ENCODE assay signal across 30 cellular contexts in the genomic region with DNA sequence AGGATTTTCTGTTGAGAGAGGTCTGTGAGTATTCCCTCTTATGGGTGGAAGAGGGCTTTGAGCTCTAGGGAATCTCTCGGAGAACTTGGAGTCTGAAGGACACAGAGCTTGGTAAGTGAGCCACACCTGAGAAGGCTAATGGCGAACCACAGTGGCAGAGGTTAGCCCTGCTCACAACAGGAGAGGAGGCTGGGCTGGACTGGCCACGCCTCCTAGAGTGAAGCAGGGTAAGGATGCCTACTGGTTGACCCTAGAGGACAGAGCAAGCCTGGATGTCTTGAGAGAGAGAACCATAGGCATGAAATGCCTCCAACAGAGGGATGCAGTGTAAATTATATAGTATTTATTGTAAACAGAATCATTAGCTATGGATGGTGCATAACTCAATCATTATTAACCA.
"Had no signal": no experiment of that assay in that cellular context is flagged by ENCODE, and none has a peak within 500 bp of the region (broad histone marks: within the 10 kb centered on the region; RNA-seq: fewer than 3 reads in every experiment).

No MANE protein-coding gene starts in this region.

- H3K4me1 ChIP-seq: left ventricle myocardium inferior, pancreas, prostate gland, suprapubic skin, tibial artery, upper lobe of right lung had no signal

- H3K4me2 ChIP-seq: hepatocyte had no signal

- H3K4me3 Mint-ChIP-seq: immature natural killer cell; naive thymus-derived CD4-positive, alpha-beta T cell; nephron; neural crest cell; stimulated activated naive CD8-positive, alpha-beta T cell treated with anti-CD3 and anti-CD28 coated beads, Interleukin-15, Interleukin-2, amounts not matched to agents 100 ng/mL and 50 ng/mL, for 24 hours had no signal

- H3K27me3 ChIP-seq: hepatocyte, pancreas, suprapubic skin, tibial artery, upper lobe of right lung had no signal

- H3K27ac ChIP-seq: hepatocyte, left ventricle myocardium inferior, pancreas, prostate gland, skin epidermis, suprapubic skin, thoracic aorta, tibial artery, upper lobe of right lung had no signal

- H3K27me3 Mint-ChIP-seq: stimulated activated naive CD8-positive, alpha-beta T cell treated with anti-CD3 and anti-CD28 coated beads, Interleukin-15, Interleukin-2, amounts not matched to agents 100 ng/mL and 50 ng/mL, for 24 hours had no signal

- H3K4me1 Mint-ChIP-seq: immature natural killer cell; naive thymus-derived CD4-positive, alpha-beta T cell; nephron; neural crest cell had no signal

- FAIRE-seq: islet of Langerhans, pancreas, urothelium cell line had no signal

- H3K36me3 Mint-ChIP-seq: immature natural killer cell; naive thymus-derived CD4-positive, alpha-beta T cell had no signal

- H3K9me3 ChIP-seq: mucosa of descending colon, pancreas, prostate gland, suprapubic skin, thoracic aorta, tibial artery, upper lobe of right lung had no signal

- H2AFZ ChIP-seq: hepatocyte had no signal

- H3K27ac Mint-ChIP-seq: immature natural killer cell; naive thymus-derived CD4-positive, alpha-beta T cell; nephron; stimulated activated naive CD8-positive, alpha-beta T cell treated with anti-CD3 and anti-CD28 coated beads, Interleukin-15, Interleukin-2, amounts not matched to agents 100 ng/mL and 50 ng/mL, for 24 hours had no signal

- H3K79me2 ChIP-seq: hepatocyte had no signal

- DNase-seq: immature natural killer cell; left ventricle myocardium inferior; midbrain; mucosa of descending colon; naive thymus-derived CD4-positive, alpha-beta T cell; nucleus accumbens; pancreas; posterior cingulate gyrus; retina; right cardiac atrium; stimulated activated CD4-positive, alpha-beta T cell treated with anti-CD3 and anti-CD28 coated beads, Interleukin-12 subunit alpha, Interleukin-12 subunit beta, amount 100 ng/mL, for 4 hours; stimulated activated CD4-positive, alpha-beta T cell treated with anti-CD3 and anti-CD28 coated beads, Interleukin-15, amount 100 ng/mL, for 24 hours; stimulated activated CD4-positive, alpha-beta T cell treated with anti-CD3 and anti-CD28 coated beads, Interleukin-2, amount 100 ng/mL, for 24 hours; stimulated activated CD4-positive, alpha-beta T cell treated with anti-CD3 and anti-CD28 coated beads, Interleukin-4, amount 100 ng/mL, for 1 hour; stimulated activated naive CD4-positive, alpha-beta T cell; tibial artery; trophoblast cell; upper lobe of right lung had no signal

- H3K36me3 ChIP-seq: left ventricle myocardium inferior, pancreas, prostate gland, suprapubic skin, thoracic aorta, tibial artery, upper lobe of right lung had no signal

- ATAC-seq: mucosa of descending colon; naive thymus-derived CD4-positive, alpha-beta T cell; pancreas; right cardiac atrium; sciatic nerve; upper lobe of right lung had no signal

- H3K4me3 ChIP-seq: hepatocyte, left ventricle myocardium inferior, lung, mucosa of descending colon, pancreas, prostate gland, skin epidermis, suprapubic skin, thoracic aorta, tibial artery, upper lobe of right lung had no signal
